In genomic region chr1:180198186-180198585, GRCh38 we compare ENCODE assay signal across 28 cellular contexts. TPM values are rescaled to one million over a fixed set of nuclear protein-coding genes. Genes with fewer than 3 reads are reported as not detected.
DNase-seq lines count a peak whose midpoint lies in the region; ATAC-seq and TF ChIP-seq lines count a peak whose summit lies in the region.
"Had no signal": no experiment of that assay in that cellular context is flagged by ENCODE, and none has a peak within 500 bp of the region (broad histone marks: within the 10 kb centered on the region; RNA-seq: fewer than 3 reads in every experiment).

No MANE protein-coding gene starts in this region.

- H3K36me3 ChIP-seq in BLaER1 treated with 17β-estradiol and CSF1 and Interleukin-3, amounts not matched to agents 10 nM and 100 nM = peaks cover 0 to 41% (median 22%) of the 10 kb centered on the region in 11 experiments; a peak in 14 of 22 replicates
- H3K36me3 ChIP-seq in HEK293 (ENCODE audit: control insufficient read depth in 2 of 2, insufficient read depth in 1 of 2, low read length in 2 of 2) = peaks cover 0 to 9% of the 10 kb centered on the region in 2 experiments; a peak in 1 of 3 replicates
- no peaks in the 10 kb centered on the region for H3K36me3 ChIP-seq in ovary
- H3K36me3 ChIP-seq: SJCRH30 had no signal

- intact Hi-C loops in ovary (cut with DNase I) = loop anchor here in 2 of 4 donors (10.0 kb wide), 2 partner anchors 217 to 287 kb away; no protein-coding TSS in a partner anchor

- peak overlapping the region in 9 of 11 experiments; percentile 18 to 98 (median 63); a peak in 16 of 22 replicates for H3K4me2 ChIP-seq in BLaER1 treated with 17β-estradiol and CSF1 and Interleukin-3, amounts not matched to agents 10 nM and 100 nM
- H3K4me2 ChIP-seq: PC-9 had no signal

- H3K9me3 ChIP-seq in BLaER1 treated with 17β-estradiol and CSF1 and Interleukin-3, amounts not matched to agents 10 nM and 100 nM (replicated peaks in 1 of 11) = no peaks in the 10 kb centered on the region
- H3K9me3 ChIP-seq in HEK293 (ENCODE audit: control insufficient read depth, insufficient read depth, low read depth, low read length) (no peaks in the 10 kb centered on the region), ovary (no peaks in the 10 kb centered on the region)
- H3K9me3 ChIP-seq: ascending aorta, mucosa of descending colon, SJCRH30 had no signal

- TF ChIP-seq EP300 in ovary (IDR thresholded peaks at IDR 0.05) = no peak

- POLR2A ChIA-PET in HEK293 (lab: Yijun Ruan, JAX) (no interaction called here), RWPE1 (lab: Yijun Ruan, JAX; ENCODE audit: low non-redundant PET) (no interaction called here)

- DNase-seq in RWPE1 (ENCODE audit: low spot score) (peak; percentile 34), NCI-H748 (lab: John Stamatoyannopoulos, UW; ENCODE audit: unreplicated experiment) (no peak), SIG-M5 treated with dmso at 0.1 percent for 504 hours (lab: John Stamatoyannopoulos, UW; ENCODE audit: unreplicated experiment) (no peak), ovary (no peak)
- no peak for DNase-seq in activated T-cell treated with anti-CD3 and anti-CD28 coated beads, Interleukin-2, amount 50 U/mL, for 48 hours
- DNase-seq: activated CD4-positive, alpha-beta T cell treated with anti-CD3 and anti-CD28 coated beads, Interleukin-2, amount 10 ng/mL, durations not matched to agents 24 days and 14 days; activated CD8-positive, alpha-beta memory T cell treated with anti-CD3 and anti-CD28 coated beads, Interleukin-2, amount 10 ng/mL, durations not matched to agents 7 days and 5 days; CD4-positive, alpha-beta T cell; dorsolateral prefrontal cortex; hypothalamus; Kasumi-1; NCI-H1105 treated with DMSO at 0.1 percent for 48 hours; NCI-H526 treated with DMSO at 0.1 percent for 48 hours; nephron progenitor cell; PC-9; SJCRH30; stimulated activated CD4-positive, alpha-beta T cell treated with anti-CD3 and anti-CD28 coated beads, Interleukin-4, amount 100 ng/mL, for 24 hours; stimulated activated naive CD8-positive, alpha-beta T cell treated with anti-CD3 and anti-CD28 coated beads, Interleukin-15, Interleukin-2, amounts not matched to agents 100 U/mL and 50 U/mL, for 24 hours; T-helper 1 cell had no signal

- 69 to 76% (median 73%) methylated on average over 4 of the region's 4 CpGs for WGBS in ovary, 3 donors

- no peak for TF ChIP-seq CTCF in HEK293 (tag by site-specific recombination; IDR thresholded peaks at IDR 0.05)
- TF ChIP-seq CTCF in RWPE1 (conservative IDR thresholded peaks at IDR 0.05; ENCODE audit: low read depth) = no peak
- no peak for TF ChIP-seq CTCF in ovary (IDR thresholded peaks at IDR 0.05)

- H3K4me3 ChIP-seq in BLaER1 treated with 17β-estradiol and CSF1 and Interleukin-3, amounts not matched to agents 10 nM and 100 nM = no peak overlapping the region
- H3K4me3 ChIP-seq in HEK293 (ENCODE audit: low read depth, low read length) = no peak overlapping the region
- no peak overlapping the region for H3K4me3 ChIP-seq in ovary
- H3K4me3 ChIP-seq: ascending aorta, dorsolateral prefrontal cortex, mucosa of descending colon, PC-9, SJCRH30 had no signal

- CTCF ChIA-PET in HEK293 (lab: Yijun Ruan, JAX) (interaction anchor here (0.6 to 2.4 kb wide), 3 partner anchors 10 to 280 kb away, joined by 3 to 15 read pairs (median 3); no protein-coding TSS in a partner anchor), RWPE1 (lab: Yijun Ruan, JAX) (interaction anchor here (0.6 to 2.6 kb wide), 2 partner anchors 10 to 17 kb away, joined by 3 to 11 read pairs; no protein-coding TSS in a partner anchor)

- H3K27me3 ChIP-seq in BLaER1 treated with 17β-estradiol and CSF1 and Interleukin-3, amounts not matched to agents 10 nM and 100 nM = no peaks in the 10 kb centered on the region
- no peaks in the 10 kb centered on the region for H3K27me3 ChIP-seq in ovary
- H3K27me3 ChIP-seq: ascending aorta, dorsolateral prefrontal cortex, SJCRH30 had no signal

- no peak overlapping the region; a peak in 1 of 22 replicates for H3K9ac ChIP-seq in BLaER1 treated with 17β-estradiol and CSF1 and Interleukin-3, amounts not matched to agents 10 nM and 100 nM

- H3K27ac ChIP-seq in BLaER1 treated with 17β-estradiol and CSF1 and Interleukin-3, amounts not matched to agents 10 nM and 100 nM = no peak overlapping the region
- no peak overlapping the region for H3K27ac ChIP-seq in HEK293 (ENCODE audit: extremely low read depth, low read depth, low read length)
- no peak overlapping the region for H3K27ac ChIP-seq in RWPE1
- no peak overlapping the region for H3K27ac ChIP-seq in ovary
- H3K27ac ChIP-seq: ascending aorta, dorsolateral prefrontal cortex, PC-9, SJCRH30 had no signal

- peaks cover 7 to 62% (median 59%) of the 10 kb centered on the region in 10 experiments; a peak in 19 of 20 replicates for H3K4me1 ChIP-seq in BLaER1 treated with 17β-estradiol and CSF1 and Interleukin-3, amounts not matched to agents 10 nM and 100 nM
- no peaks in the 10 kb centered on the region for H3K4me1 ChIP-seq in HEK293 (ENCODE audit: control insufficient read depth, insufficient read depth, low read length)
- no peaks in the 10 kb centered on the region for H3K4me1 ChIP-seq in ovary (ENCODE audit: insufficient read depth)
- H3K4me1 ChIP-seq: ascending aorta, SJCRH30 had no signal

- peak; percentile 88 for ATAC-seq in esophagus mucosa
- ATAC-seq: activated CD8-positive, alpha-beta memory T cell treated with anti-CD3 and anti-CD28 coated beads, Interleukin-2, amount 10 ng/mL, durations not matched to agents 7 days and 5 days; activated T-helper 17 cell treated with anti-CD3 and anti-CD28 coated beads, Interleukin-2, amount 50 U/mL, for 72 hours; mucosa of descending colon; stimulated activated naive CD8-positive, alpha-beta T cell treated with anti-CD3 and anti-CD28 coated beads, Interleukin-15, Interleukin-2, amounts not matched to agents 100 U/mL and 50 U/mL, for 24 hours had no signal

- no peak for TF ChIP-seq POLR2A in ovary (IDR thresholded peaks at IDR 0.05)

- H4K20me1 ChIP-seq in BLaER1 treated with 17β-estradiol and CSF1 and Interleukin-3, amounts not matched to agents 10 nM and 100 nM = peaks cover 0 to 13% (median 0%) of the 10 kb centered on the region in 11 experiments; a peak in 2 of 22 replicates

TF ChIP-seq in HEK293, 187 proteins besides CTCF, POLR2A, EP300 and RAD21:
- TF ChIP-seq ZNF223 (tag by site-specific recombination; IDR thresholded peaks at IDR 0.05) (no peak), ZIC2 (tag by site-specific recombination; IDR thresholded peaks at IDR 0.05) (peak; percentile 23), FEZF1 (tag by site-specific recombination; IDR thresholded peaks at IDR 0.05) (no peak)

RNA-seq across cellular contexts. Expression of gene LHX4, which starts 31.9 kb away (rescaled TPM):
- total RNA-seq in esophagus mucosa (0.08 TPM), ovary (not detected)
- polyA plus RNA-seq in ovary = under 1 TPM; 0.05 to 0.10 TPM
- total RNA-seq: activated CD4-positive, alpha-beta T cell treated with anti-CD3 and anti-CD28 coated beads, Interleukin-2, amount 10 ng/mL, durations not matched to agents 24 days and 14 days; activated CD8-positive, alpha-beta memory T cell treated with anti-CD3 and anti-CD28 coated beads, Interleukin-2, amount 10 ng/mL, durations not matched to agents 7 days and 5 days; ascending aorta; epithelial cell of proximal tubule; frontal cortex had no signal
- polyA plus RNA-seq: keratinocyte had no signal

RNA-seq across cellular contexts. Expression of gene QSOX1, which starts 43.5 kb away (rescaled TPM):
- 116 TPM for total RNA-seq in esophagus mucosa
- total RNA-seq in ovary = 100 to 1,000 TPM in 6 of 7 donors, 10 to 100 TPM in 1; 57.8 to 475 (median 229) TPM
- 100 to 1,000 TPM in 1 of 2 donors, 10 to 100 TPM in 1; 100.0 to 137 TPM for polyA plus RNA-seq in ovary
